ENCODE assay signal across 1 cellular context in the genomic region with DNA sequence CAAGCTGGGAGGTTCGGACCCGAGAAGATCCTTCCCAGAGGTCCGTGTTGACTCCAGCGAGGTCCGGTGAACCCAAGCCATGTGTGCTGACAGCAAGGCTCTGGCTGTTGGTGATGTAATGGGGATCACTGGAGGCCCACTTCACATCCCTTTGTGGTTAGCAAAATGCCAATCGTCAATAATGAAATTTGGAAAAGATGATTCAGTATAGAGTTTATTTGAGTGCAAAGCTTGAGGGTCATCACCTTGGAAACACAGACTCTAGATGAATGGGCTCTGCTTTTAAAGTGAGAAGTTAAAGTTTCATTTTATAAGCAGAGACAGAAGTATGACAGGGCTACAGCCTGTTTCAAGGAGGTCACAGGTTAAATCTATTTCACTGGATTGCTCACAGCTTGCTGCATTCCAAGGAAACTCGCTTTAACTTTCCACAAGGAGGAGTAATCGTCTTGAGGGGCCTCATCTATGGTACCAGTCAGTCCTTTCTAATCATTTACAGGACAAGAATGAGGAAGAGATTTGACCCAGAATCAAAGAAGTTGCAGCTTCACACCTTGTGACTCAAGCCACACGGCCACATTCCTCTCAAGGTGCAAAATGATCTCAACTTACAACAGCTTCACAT.
TF ChIP-seq lines count a peak whose summit lies in the region.

No MANE protein-coding gene starts in this region.

TF ChIP-seq in GM23338, 12 proteins besides CTCF, POLR2A, EP300 and RAD21 (continued from another document):
- TF ChIP-seq, protein P1, sequence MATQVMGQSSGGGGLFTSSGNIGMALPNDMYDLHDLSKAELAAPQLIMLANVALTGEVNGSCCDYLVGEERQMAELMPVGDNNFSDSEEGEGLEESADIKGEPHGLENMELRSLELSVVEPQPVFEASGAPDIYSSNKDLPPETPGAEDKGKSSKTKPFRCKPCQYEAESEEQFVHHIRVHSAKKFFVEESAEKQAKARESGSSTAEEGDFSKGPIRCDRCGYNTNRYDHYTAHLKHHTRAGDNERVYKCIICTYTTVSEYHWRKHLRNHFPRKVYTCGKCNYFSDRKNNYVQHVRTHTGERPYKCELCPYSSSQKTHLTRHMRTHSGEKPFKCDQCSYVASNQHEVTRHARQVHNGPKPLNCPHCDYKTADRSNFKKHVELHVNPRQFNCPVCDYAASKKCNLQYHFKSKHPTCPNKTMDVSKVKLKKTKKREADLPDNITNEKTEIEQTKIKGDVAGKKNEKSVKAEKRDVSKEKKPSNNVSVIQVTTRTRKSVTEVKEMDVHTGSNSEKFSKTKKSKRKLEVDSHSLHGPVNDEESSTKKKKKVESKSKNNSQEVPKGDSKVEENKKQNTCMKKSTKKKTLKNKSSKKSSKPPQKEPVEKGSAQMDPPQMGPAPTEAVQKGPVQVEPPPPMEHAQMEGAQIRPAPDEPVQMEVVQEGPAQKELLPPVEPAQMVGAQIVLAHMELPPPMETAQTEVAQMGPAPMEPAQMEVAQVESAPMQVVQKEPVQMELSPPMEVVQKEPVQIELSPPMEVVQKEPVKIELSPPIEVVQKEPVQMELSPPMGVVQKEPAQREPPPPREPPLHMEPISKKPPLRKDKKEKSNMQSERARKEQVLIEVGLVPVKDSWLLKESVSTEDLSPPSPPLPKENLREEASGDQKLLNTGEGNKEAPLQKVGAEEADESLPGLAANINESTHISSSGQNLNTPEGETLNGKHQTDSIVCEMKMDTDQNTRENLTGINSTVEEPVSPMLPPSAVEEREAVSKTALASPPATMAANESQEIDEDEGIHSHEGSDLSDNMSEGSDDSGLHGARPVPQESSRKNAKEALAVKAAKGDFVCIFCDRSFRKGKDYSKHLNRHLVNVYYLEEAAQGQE (IDR thresholded peaks at IDR 0.05; ENCODE audit: unreplicated experiment), result no peak
- no peak for TF ChIP-seq ZNF114 (CRISPR knock-in tag; IDR thresholded peaks at IDR 0.05)
- TF ChIP-seq POLR2AphosphoS5 (IDR thresholded peaks at IDR 0.05; ENCODE audit: low read depth), result no peak
- TF ChIP-seq, protein P2, sequence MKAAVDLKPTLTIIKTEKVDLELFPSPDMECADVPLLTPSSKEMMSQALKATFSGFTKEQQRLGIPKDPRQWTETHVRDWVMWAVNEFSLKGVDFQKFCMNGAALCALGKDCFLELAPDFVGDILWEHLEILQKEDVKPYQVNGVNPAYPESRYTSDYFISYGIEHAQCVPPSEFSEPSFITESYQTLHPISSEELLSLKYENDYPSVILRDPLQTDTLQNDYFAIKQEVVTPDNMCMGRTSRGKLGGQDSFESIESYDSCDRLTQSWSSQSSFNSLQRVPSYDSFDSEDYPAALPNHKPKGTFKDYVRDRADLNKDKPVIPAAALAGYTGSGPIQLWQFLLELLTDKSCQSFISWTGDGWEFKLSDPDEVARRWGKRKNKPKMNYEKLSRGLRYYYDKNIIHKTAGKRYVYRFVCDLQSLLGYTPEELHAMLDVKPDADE (IDR thresholded peaks at IDR 0.05), result no peak
- no peak for TF ChIP-seq ZNF331 (CRISPR knock-in tag; IDR thresholded peaks at IDR 0.05; ENCODE audit: low read depth)
- no peak for TF ChIP-seq STAT1 (IDR thresholded peaks at IDR 0.05; ENCODE audit: unreplicated experiment)
- no peak for TF ChIP-seq NANOG (IDR thresholded peaks at IDR 0.05; ENCODE audit: borderline replicate concordance)
- no peak for TF ChIP-seq CREB1 (CRISPR knock-in tag; IDR thresholded peaks at IDR 0.05; ENCODE audit: low read depth)
- no peak for TF ChIP-seq EZH2phosphoT487 (IDR thresholded peaks at IDR 0.05; ENCODE audit: unreplicated experiment)
